ENCODE assay signal across 9 cellular contexts in genomic region chr11:35143509-35144102, GRCh38. TPM values are rescaled to one million over a fixed set of nuclear protein-coding genes. Genes with fewer than 3 reads are reported as not detected.
A peak's percentile ranks its signal among the peaks of the same experiment; 100 is the strongest.
DNase-seq lines count a peak whose midpoint lies in the region; ATAC-seq and TF ChIP-seq lines count a peak whose summit lies in the region.
"Had no signal": no experiment of that assay in that cellular context is flagged by ENCODE, and none has a peak within 500 bp of the region (broad histone marks: within the 10 kb centered on the region; RNA-seq: fewer than 3 reads in every experiment).

No MANE protein-coding gene starts in this region.

- peak overlapping the region in 1 of 2 experiments; percentile 77 for H3K4ac ChIP-seq in mesenchymal stem cell (ENCODE audit: low read depth in 1 of 2, low read length in 2 of 2)

- H3K4me2 ChIP-seq in HCT116 (ENCODE audit: low read length) (peak overlapping the region; percentile 99), mesenchymal stem cell (ENCODE audit: low read length, poor library complexity, severe bottlenecking) (peak overlapping the region; percentile 1)

- H2BK5ac ChIP-seq in mesenchymal stem cell (ENCODE audit: low read depth, low read length, poor library complexity, severe bottlenecking), result no peak overlapping the region

- H2BK120ac ChIP-seq in mesenchymal stem cell (ENCODE audit: low read depth, low read length), result no peak overlapping the region

- H3K4me1 ChIP-seq in ACC112 (ENCODE audit: control insufficient read depth, insufficient read depth, low read length, unreplicated experiment) (peaks cover 57% of the 10 kb centered on the region), HCT116 (ENCODE audit: control insufficient read depth in 1 of 2, insufficient read depth in 2 of 2, low read length in 2 of 2) (peaks cover 68 to 87% of the 10 kb centered on the region in 2 experiments), mesenchymal stem cell (ENCODE audit: control insufficient read depth, insufficient read depth, low read depth, low read length) (peaks cover 27% of the 10 kb centered on the region)

- H3K4me3 Mint-ChIP-seq in activated naive CD8-positive, alpha-beta T cell treated with anti-CD3 and anti-CD28 coated beads, Interleukin-2, amount 50 U/mL, for 24 hours, result peak overlapping the region; percentile 93

- no peaks in the 10 kb centered on the region for H3K79me1 ChIP-seq in mesenchymal stem cell (replicated peaks; ENCODE audit: low read length, poor library complexity, severe bottlenecking)

- H2BK15ac ChIP-seq in mesenchymal stem cell (ENCODE audit: low read depth, poor library complexity, severe bottlenecking), result no peak overlapping the region

- H3K9ac ChIP-seq in HCT116 (ENCODE audit: low read length) (peak overlapping the region; percentile 55), mesenchymal stem cell (ENCODE audit: low read length) (peak overlapping the region; percentile 96)

- H4K20me1 ChIP-seq in HCT116 (ENCODE audit: insufficient read depth), result 0 out of 2 replicates have a peak, but pooled peaks cover 10% of the 10 kb centered on the region

- peak overlapping the region; percentile 98 for H3K27ac Mint-ChIP-seq in activated naive CD8-positive, alpha-beta T cell treated with anti-CD3 and anti-CD28 coated beads, Interleukin-2, amount 50 U/mL, for 24 hours

- H3K9me3 ChIP-seq in HCT116 (ENCODE audit: control insufficient read depth in 1 of 2, insufficient read depth in 1 of 2, low read depth in 1 of 2, low read length in 2 of 2) (no peaks in the 10 kb centered on the region), mesenchymal stem cell (ENCODE audit: control insufficient read depth, low read length) (no peaks in the 10 kb centered on the region)

- intact Hi-C loops in HCT116 (cut with micrococcal nuclease), result loop anchor here (5.0 kb wide), 2 partner anchors 61 to 249 kb away; no protein-coding TSS in a partner anchor

- 75% methylated on average over 5 of the region's 5 CpGs for WGBS in mesenchymal stem cell

- no peaks in the 10 kb centered on the region for H3K27me3 Mint-ChIP-seq in activated naive CD8-positive, alpha-beta T cell treated with anti-CD3 and anti-CD28 coated beads, Interleukin-2, amount 50 U/mL, for 24 hours

- no peak for TF ChIP-seq POLR2A in HCT116 (IDR thresholded peaks at IDR 0.05; ENCODE audit: borderline replicate concordance, extremely low read depth, insufficient read depth, insufficient read length)

- H3K4me3 ChIP-seq in ACC112 (ENCODE audit: low read depth, low read length) (peak overlapping the region; percentile 83), HCT116 (replicated peaks in 1 of 2; ENCODE audit: low read depth in 1 of 2, low read length in 2 of 2) (peak overlapping the region in 1 of 2 experiments; percentile 44; a peak in 3 of 4 replicates), mesenchymal stem cell (ENCODE audit: insufficient read depth in 1 of 2, low read depth in 1 of 2, low read length in 2 of 2) (peak overlapping the region in 1 of 2 experiments; percentile 89)

- H3K14ac ChIP-seq in mesenchymal stem cell (ENCODE audit: low read length in 2 of 2), result peak overlapping the region in 1 of 2 experiments; percentile 53

- no peaks in the 10 kb centered on the region for H3K27me3 ChIP-seq in ACC112 (ENCODE audit: insufficient read depth, low read length)
- no peaks in the 10 kb centered on the region for H3K27me3 ChIP-seq in HCT116 (ENCODE audit: insufficient read depth, low read length)
- no peaks in the 10 kb centered on the region for H3K27me3 ChIP-seq in mesenchymal stem cell (ENCODE audit: control insufficient read depth in 1 of 2, insufficient read depth in 1 of 2, low read length in 2 of 2)

- CTCF ChIA-PET in HCT116 (lab: Charles Lee), result no interaction called here

- peak overlapping the region; percentile 1 to 46 for H3K18ac ChIP-seq in mesenchymal stem cell (ENCODE audit: low read depth in 1 of 2, low read length in 2 of 2)

- no peak for ATAC-seq in HCT116
- no peak for ATAC-seq in activated naive CD8-positive, alpha-beta T cell treated with anti-CD3 and anti-CD28 coated beads, Interleukin-2, amount 50 U/mL, for 24 hours
- ATAC-seq: left lobe of liver had no signal

- peak overlapping the region in 1 of 2 experiments; percentile 20 for H2BK12ac ChIP-seq in mesenchymal stem cell (ENCODE audit: low read length in 2 of 2)

- no peak for DNase-seq in HCT116 (ENCODE audit: low read depth, low spot score)
- no peak for DNase-seq in activated naive CD8-positive, alpha-beta T cell treated with anti-CD3 and anti-CD28 coated beads, Interleukin-2, amount 50 U/mL, for 24 hours
- peak; percentile 25 for DNase-seq in mesenchymal stem cell
- no peak for DNase-seq in ecto neural progenitor cell (ENCODE audit: low spot score)
- no peak for DNase-seq in UCSD-AML1 (lab: John Stamatoyannopoulos, UW; ENCODE audit: unreplicated experiment)
- DNase-seq in stimulated activated CD8-positive, alpha-beta memory T cell treated with anti-CD3 and anti-CD28 coated beads, Interleukin-4, amount 100 ng/mL, for 48 hours, result no peak
- no peak for DNase-seq in putamen (ENCODE audit: low spot score)

- H2AFZ ChIP-seq in ACC112 (ENCODE audit: low read length, unreplicated experiment), result no peak overlapping the region
- H2AFZ ChIP-seq in HCT116 (ENCODE audit: low read depth, low read length, poor library complexity, severe bottlenecking), result no peak overlapping the region
- H2AFZ ChIP-seq in mesenchymal stem cell (ENCODE audit: low read depth, low read length), result no peak overlapping the region

- no TSS peak for BruUV-seq in HCT116 (replicated peaks; lab: Mats Ljungman, UMichigan)

- H4K8ac ChIP-seq in mesenchymal stem cell (ENCODE audit: low read length), result no peak overlapping the region

- peaks cover 75% of the 10 kb centered on the region for H3K4me1 Mint-ChIP-seq in activated naive CD8-positive, alpha-beta T cell treated with anti-CD3 and anti-CD28 coated beads, Interleukin-2, amount 50 U/mL, for 24 hours

- peaks cover 97% of the 10 kb centered on the region for H3K79me2 ChIP-seq in ACC112 (ENCODE audit: control insufficient read depth, insufficient read depth, low read length, unreplicated experiment)
- peaks cover 99% of the 10 kb centered on the region for H3K79me2 ChIP-seq in HCT116 (ENCODE audit: insufficient read depth, low read length)

- H2AK5ac ChIP-seq in mesenchymal stem cell (ENCODE audit: low read length, severe bottlenecking), result peak overlapping the region; percentile 19

- peaks cover 69% of the 10 kb centered on the region for H3K36me3 Mint-ChIP-seq in activated naive CD8-positive, alpha-beta T cell treated with anti-CD3 and anti-CD28 coated beads, Interleukin-2, amount 50 U/mL, for 24 hours (ENCODE audit: low read depth)

- no peak for TF ChIP-seq RAD21 in HCT116 (IDR thresholded peaks at IDR 0.05; ENCODE audit: low read depth)

- RAD21 ChIA-PET in HCT116 (lab: Charles Lee; ENCODE audit: low non-redundant PET in 1 of 2, low total read pairs in 2 of 2, uncharacterized antibody in 2 of 2, unreplicated experiment in 2 of 2), result no interaction called here

- H3K23ac ChIP-seq in mesenchymal stem cell (ENCODE audit: low read length in 2 of 2), result no peak overlapping the region

- H3K9me3 Mint-ChIP-seq in activated naive CD8-positive, alpha-beta T cell treated with anti-CD3 and anti-CD28 coated beads, Interleukin-2, amount 50 U/mL, for 24 hours, result no peaks in the 10 kb centered on the region

- peak overlapping the region; percentile 63 for H4K91ac ChIP-seq in mesenchymal stem cell (ENCODE audit: low read length)

- TF ChIP-seq CTCF in HCT116 (IDR thresholded peaks at IDR 0.05 in 2 of 3, conservative IDR thresholded peaks at IDR 0.05 in 1 of 3; ENCODE audit: borderline replicate concordance in 1 of 3, insufficient read depth in 1 of 3, low read depth in 2 of 3, low read length in 2 of 3), result no peak

- no peaks in the 10 kb centered on the region for H3K9me2 ChIP-seq in HCT116 (ENCODE audit: insufficient read depth)

- peak overlapping the region; percentile 86 for H3K27ac ChIP-seq in ACC112 (ENCODE audit: low read depth, low read length)
- H3K27ac ChIP-seq in HCT116 (ENCODE audit: low read depth, low read length), result peak overlapping the region; percentile 97
- H3K27ac ChIP-seq in mesenchymal stem cell (ENCODE audit: low read length, poor library complexity, severe bottlenecking), result peak overlapping the region; percentile 72

- POLR2A ChIA-PET in HCT116 (lab: Charles Lee), result interaction anchor here (1.1 to 1.5 kb wide), 2 partner anchors 135 to 137 kb away, joined by 3 read pairs; no protein-coding TSS in a partner anchor

- H3K36me3 ChIP-seq in ACC112 (ENCODE audit: insufficient read depth, low read length), result peaks cover 21% of the 10 kb centered on the region
- peaks cover 6 to 17% of the 10 kb centered on the region in 2 experiments; a peak in 2 of 4 replicates for H3K36me3 ChIP-seq in HCT116 (ENCODE audit: control insufficient read depth in 1 of 2, insufficient read depth in 2 of 2, low read length in 2 of 2)
- H3K36me3 ChIP-seq in mesenchymal stem cell (ENCODE audit: control insufficient read depth in 1 of 2, insufficient read depth in 2 of 2, low read depth in 1 of 2, low read length in 2 of 2), result peaks cover 3 to 85% of the 10 kb centered on the region in 2 experiments

TF ChIP-seq in HCT116, 20 proteins besides CTCF, POLR2A, EP300 and RAD21 (continues in another document):
- TF ChIP-seq EGR1 (IDR thresholded peaks at IDR 0.05; ENCODE audit: low read depth) (no peak), CEBPB (IDR thresholded peaks at IDR 0.05; ENCODE audit: low read depth) (no peak), SP1 (IDR thresholded peaks at IDR 0.05; ENCODE audit: low read depth) (no peak), ATF3 (IDR thresholded peaks at IDR 0.05) (no peak), POLR2AphosphoS5 (IDR thresholded peaks at IDR 0.05; ENCODE audit: low read depth, low read length) (no peak), SIN3A (IDR thresholded peaks at IDR 0.05; ENCODE audit: low read depth) (no peak), TCF7L2 (IDR thresholded peaks at IDR 0.05; ENCODE audit: borderline replicate concordance, extremely low read depth, insufficient read depth, insufficient read length) (no peak), CBX3 (IDR thresholded peaks at IDR 0.05; ENCODE audit: low read depth) (no peak), JUND (IDR thresholded peaks at IDR 0.05) (no peak), EZH2phosphoT487 (IDR thresholded peaks at IDR 0.05; ENCODE audit: borderline replicate concordance) (no peak), ZNF274 (IDR thresholded peaks at IDR 0.05; ENCODE audit: low read depth, low read length) (no peak), MAX (IDR thresholded peaks at IDR 0.05) (no peak), FOSL1 (IDR thresholded peaks at IDR 0.05; ENCODE audit: low read depth) (no peak)

RNA-seq across cellular contexts. Expression of gene CD44, which starts 4.6 kb away (rescaled TPM):
- 742 TPM for total RNA-seq in HCT116 (2021; ENCODE audit: unreplicated experiment)
- 668 and 736 TPM in 2 replicates for polyA plus RNA-seq in HCT116 (2012)
- polyA plus RNA-seq in mesenchymal stem cell (2013, experiment 1 of 2), result 1,373 TPM
- 1,315 TPM for polyA plus RNA-seq in mesenchymal stem cell (2013, experiment 2 of 2)
